Comparison of ENCODE assay signal across 12 cellular contexts in the genomic region with DNA sequence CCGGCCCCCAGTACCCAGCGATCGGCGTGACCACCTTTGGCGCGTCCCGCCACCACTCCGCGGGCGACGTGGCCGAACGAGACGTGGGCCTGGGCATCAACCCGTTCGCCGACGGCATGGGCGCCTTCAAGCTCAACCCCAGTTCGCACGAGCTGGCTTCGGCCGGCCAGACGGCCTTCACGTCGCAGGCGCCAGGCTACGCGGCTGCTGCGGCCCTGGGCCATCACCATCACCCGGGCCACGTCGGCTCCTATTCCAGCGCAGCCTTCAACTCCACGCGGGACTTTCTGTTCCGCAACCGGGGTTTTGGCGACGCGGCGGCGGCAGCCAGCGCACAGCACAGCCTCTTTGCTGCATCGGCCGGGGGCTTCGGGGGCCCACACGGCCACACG. TPM values are rescaled to one million over a fixed set of nuclear protein-coding genes. Genes with fewer than 3 reads are reported as not detected.
DNase-seq lines count a peak whose midpoint lies in the region; ATAC-seq and TF ChIP-seq lines count a peak whose summit lies in the region.
"Had no signal": no experiment of that assay in that cellular context is flagged by ENCODE, and none has a peak within 500 bp of the region (broad histone marks: within the 10 kb centered on the region; RNA-seq: fewer than 3 reads in every experiment).

No MANE protein-coding gene starts in this region.

- H3K9me3 ChIP-seq in mesenchymal stem cell (ENCODE audit: control insufficient read depth, low read length) (peaks cover 2% of the 10 kb centered on the region), thoracic aorta (no peaks in the 10 kb centered on the region)

- no peaks in the 10 kb centered on the region for H3K79me1 ChIP-seq in mesenchymal stem cell (replicated peaks; ENCODE audit: low read length, poor library complexity, severe bottlenecking)

- H2BK120ac ChIP-seq in mesenchymal stem cell (ENCODE audit: low read depth, low read length), result no peak overlapping the region

- no peak overlapping the region for H3K18ac ChIP-seq in mesenchymal stem cell (ENCODE audit: low read depth in 1 of 2, low read length in 2 of 2)

- H4K91ac ChIP-seq in mesenchymal stem cell (ENCODE audit: low read length), result no peak overlapping the region

- 2% methylated on average over 49 of the region's 49 CpGs for WGBS in mesenchymal stem cell

- H3K4ac ChIP-seq in mesenchymal stem cell (ENCODE audit: low read depth in 1 of 2, low read length in 2 of 2), result no peak overlapping the region

- no peak overlapping the region for H2AK5ac ChIP-seq in mesenchymal stem cell (ENCODE audit: low read length, severe bottlenecking)

- DNase-seq in HFF-Myc (ENCODE audit: extremely low read depth, low read depth) (no peak), brain microvascular endothelial cell (no peak), mesenchymal stem cell (no peak), thoracic aorta (ENCODE audit: low spot score) (no peak), DMS53 (lab: John Stamatoyannopoulos, UW) (no peak), kidney tubule cell (ENCODE audit: low spot score) (no peak), LoVo (ENCODE audit: low spot score) (no peak)
- DNase-seq: GF-D8 had no signal

- no peak for ATAC-seq in thoracic aorta (ENCODE audit: insufficient number of reproducible peaks, low FRiP score, low read depth)

- H3K27me3 ChIP-seq in brain microvascular endothelial cell (replicated peaks) (no peaks in the 10 kb centered on the region), mesenchymal stem cell (ENCODE audit: control insufficient read depth in 1 of 2, insufficient read depth in 1 of 2, low read length in 2 of 2) (peaks cover 7 to 99% of the 10 kb centered on the region in 2 experiments), thoracic aorta (replicated peaks; ENCODE audit: insufficient read depth) (peaks cover 76% of the 10 kb centered on the region)

- H3K14ac ChIP-seq in mesenchymal stem cell (ENCODE audit: low read length in 2 of 2), result peak overlapping the region in 1 of 2 experiments; percentile 15

- H3K27ac ChIP-seq in brain microvascular endothelial cell, result peak overlapping the region; percentile 85
- no peak overlapping the region for H3K27ac ChIP-seq in mesenchymal stem cell (ENCODE audit: low read length, poor library complexity, severe bottlenecking)
- no peak overlapping the region for H3K27ac ChIP-seq in thoracic aorta
- H3K27ac ChIP-seq: HL-60 had no signal

- peak overlapping the region in 1 of 2 experiments; percentile 90 for H3K23ac ChIP-seq in mesenchymal stem cell (ENCODE audit: low read length in 2 of 2)

- H2AFZ ChIP-seq in mesenchymal stem cell (ENCODE audit: low read depth, low read length), result no peak overlapping the region

- no peak overlapping the region for H2BK12ac ChIP-seq in mesenchymal stem cell (ENCODE audit: low read length in 2 of 2)

- H3K36me3 ChIP-seq in brain microvascular endothelial cell (replicated peaks) (peaks cover 6% of the 10 kb centered on the region), mesenchymal stem cell (ENCODE audit: control insufficient read depth in 1 of 2, insufficient read depth in 2 of 2, low read depth in 1 of 2, low read length in 2 of 2) (peaks cover 0 to 19% of the 10 kb centered on the region in 2 experiments), thoracic aorta (no peaks in the 10 kb centered on the region)

- peak overlapping the region; percentile 65 for H3K4me2 ChIP-seq in mesenchymal stem cell (ENCODE audit: low read length, poor library complexity, severe bottlenecking)

- in situ Hi-C loops in brain microvascular endothelial cell (cut with HindIII; ENCODE audit: low pct_ligation_motif_present, low sequenced_read_pairs), result loop anchor here (25.0 kb wide), 1 partner anchor 677 kb away; no protein-coding TSS in a partner anchor

- H2BK15ac ChIP-seq in mesenchymal stem cell (ENCODE audit: low read depth, poor library complexity, severe bottlenecking), result no peak overlapping the region

- H2BK5ac ChIP-seq in mesenchymal stem cell (ENCODE audit: low read depth, low read length, poor library complexity, severe bottlenecking), result no peak overlapping the region

- peaks cover 13% of the 10 kb centered on the region for H3K4me1 ChIP-seq in mesenchymal stem cell (ENCODE audit: control insufficient read depth, insufficient read depth, low read depth, low read length)
- peaks cover 17 to 51% of the 10 kb centered on the region in 2 donors for H3K4me1 ChIP-seq in thoracic aorta (ENCODE audit: control insufficient read depth in 1 of 2, low read depth in 2 of 2)

- no peak overlapping the region for H4K8ac ChIP-seq in mesenchymal stem cell (ENCODE audit: low read length)

- H3K4me3 ChIP-seq in HFF-Myc (replicated peaks; ENCODE audit: low read depth, low read length) (peak overlapping the region; percentile 50), brain microvascular endothelial cell (ENCODE audit: low read depth, low read length) (peak overlapping the region; percentile 72), mesenchymal stem cell (ENCODE audit: insufficient read depth in 1 of 2, low read depth in 1 of 2, low read length in 2 of 2) (peak overlapping the region; percentile 75 to 83), thoracic aorta (peak overlapping the region; percentile 68)

- H3K9ac ChIP-seq in mesenchymal stem cell (ENCODE audit: low read length), result no peak overlapping the region

- TF ChIP-seq CTCF in HFF-Myc (IDR thresholded peaks at IDR 0.05; ENCODE audit: low read depth, low read length, missing control alignments), result no peak
- TF ChIP-seq CTCF in brain microvascular endothelial cell (IDR thresholded peaks at IDR 0.05; ENCODE audit: low read depth, low read length, missing control alignments), result no peak
- TF ChIP-seq CTCF in thoracic aorta (IDR thresholded peaks at IDR 0.05), result no peak

RNA-seq across cellular contexts. Expression of a gene that starts 1.0 kb away (rescaled TPM):
- 0.17 TPM for polyA plus RNA-seq in mesenchymal stem cell (2013, experiment 1 of 2)
- polyA plus RNA-seq in mesenchymal stem cell (2013, experiment 2 of 2), result 0.14 TPM
- under 1 TPM in 1 of 2 donors, not detected in 1; 0.07 TPM for total RNA-seq in thoracic aorta
- total RNA-seq: liver; T-helper 2 cell treated with Interferon-gamma antibody and Interleukin-4, amounts not matched to agents 100 ng/mL and 5 ng/mL, for 36 hours had no signal
- polyA plus RNA-seq: esophagus had no signal

RNA-seq across cellular contexts. Expression of a gene that starts 3.8 kb away (rescaled TPM):
- not detected for polyA plus RNA-seq in mesenchymal stem cell (2013, experiment 1 of 2)
- not detected for polyA plus RNA-seq in mesenchymal stem cell (2013, experiment 2 of 2)
- total RNA-seq in thoracic aorta, result not detected
- total RNA-seq: liver; T-helper 2 cell treated with Interferon-gamma antibody and Interleukin-4, amounts not matched to agents 100 ng/mL and 5 ng/mL, for 36 hours had no signal
- polyA plus RNA-seq: esophagus had no signal
